Comparison of ENCODE assay signal across 1 cellular context in genomic region chr6:130826442-130827246, GRCh38.
TF ChIP-seq lines count a peak whose summit lies in the region.

No MANE protein-coding gene starts in this region.

TF ChIP-seq in HepG2, 621 proteins besides CTCF, POLR2A, EP300 and RAD21 (continued from another document and continues in another):
- no peak for TF ChIP-seq PRDM10 (CRISPR knock-in tag; IDR thresholded peaks at IDR 0.05; ENCODE audit: low read depth)
- no peak for TF ChIP-seq KLF13 (CRISPR knock-in tag; IDR thresholded peaks at IDR 0.05)
- no peak for TF ChIP-seq NR2F1 (CRISPR knock-in tag; IDR thresholded peaks at IDR 0.05)
- no peak for TF ChIP-seq ARID2 (CRISPR knock-in tag; IDR thresholded peaks at IDR 0.05; ENCODE audit: borderline replicate concordance)
- TF ChIP-seq HCFC1 (IDR thresholded peaks at IDR 0.05; ENCODE audit: low read depth, low read length): no peak
- no peak for TF ChIP-seq ZNF414 (CRISPR knock-in tag; IDR thresholded peaks at IDR 0.05)
- TF ChIP-seq KIAA2018 (CRISPR knock-in tag; IDR thresholded peaks at IDR 0.05; ENCODE audit: borderline replicate concordance): no peak
- peak; percentile 47; the same call in 1 of the 2 replicates for TF ChIP-seq NR2C2 (CRISPR knock-in tag; IDR thresholded peaks at IDR 0.05; ENCODE audit: borderline replicate concordance)
- TF ChIP-seq KAT7 (CRISPR knock-in tag; IDR thresholded peaks at IDR 0.05; ENCODE audit: borderline replicate concordance): 0 out of 2 replicates have a peak, but pooled peaks have one; percentile 16
- TF ChIP-seq HNRNPK (IDR thresholded peaks at IDR 0.05; ENCODE audit: low read depth, low read length, poor library complexity, severe bottlenecking): no peak
- no peak; the same call in 1 of the 2 replicates for TF ChIP-seq WIZ (CRISPR knock-in tag; IDR thresholded peaks at IDR 0.05)
- no peak for TF ChIP-seq SMC3 (IDR thresholded peaks at IDR 0.05; ENCODE audit: low read length)
- TF ChIP-seq ZNF232 (CRISPR knock-in tag; IDR thresholded peaks at IDR 0.05; ENCODE audit: borderline replicate concordance): no peak
- TF ChIP-seq THAP9 (CRISPR knock-in tag; IDR thresholded peaks at IDR 0.05; ENCODE audit: borderline replicate concordance): no peak
- TF ChIP-seq ZNF83 (CRISPR knock-in tag; IDR thresholded peaks at IDR 0.05; ENCODE audit: borderline replicate concordance): no peak
- TF ChIP-seq ZNF749 (CRISPR knock-in tag; IDR thresholded peaks at IDR 0.05; ENCODE audit: borderline replicate concordance): no peak
- TF ChIP-seq ELF1 (CRISPR knock-in tag; IDR thresholded peaks at IDR 0.05): no peak
- no peak for TF ChIP-seq ZSCAN20 (CRISPR knock-in tag; IDR thresholded peaks at IDR 0.05; ENCODE audit: borderline replicate concordance)
- TF ChIP-seq NKX3-1 (CRISPR knock-in tag; IDR thresholded peaks at IDR 0.05): no peak
- TF ChIP-seq AGO1 (IDR thresholded peaks at IDR 0.05; ENCODE audit: low read depth, low read length, poor library complexity, severe bottlenecking): no peak
- 0 out of 2 replicates have a peak, but pooled peaks have one; percentile 0 for TF ChIP-seq ZNF569 (CRISPR knock-in tag; IDR thresholded peaks at IDR 0.05; ENCODE audit: borderline replicate concordance)
- TF ChIP-seq PBX2 (CRISPR knock-in tag; IDR thresholded peaks at IDR 0.05): no peak
- no peak for TF ChIP-seq FOXM1 (CRISPR knock-in tag; IDR thresholded peaks at IDR 0.05)
- no peak; the same call in 1 of the 2 replicates for TF ChIP-seq ZNF446 (CRISPR knock-in tag; IDR thresholded peaks at IDR 0.05)
- TF ChIP-seq KLF16 (CRISPR knock-in tag; IDR thresholded peaks at IDR 0.05): 0 out of 4 replicates have a peak, but pooled peaks of 1 of the 2 experiments have one; percentile 16
- no peak for TF ChIP-seq ZNF563 (CRISPR knock-in tag; IDR thresholded peaks at IDR 0.05)
- TF ChIP-seq TRAFD1 (CRISPR knock-in tag; IDR thresholded peaks at IDR 0.05; ENCODE audit: borderline replicate concordance): no peak
- TF ChIP-seq THAP11 (CRISPR knock-in tag; IDR thresholded peaks at IDR 0.05): peak; percentile 43
- no peak for TF ChIP-seq ZBTB37 (CRISPR knock-in tag; IDR thresholded peaks at IDR 0.05)
- 0 out of 2 replicates have a peak, but pooled peaks have one; percentile 32 for TF ChIP-seq ZNF619 (CRISPR knock-in tag; IDR thresholded peaks at IDR 0.05)
- 0 out of 2 replicates have a peak, but pooled peaks have one; percentile 63 for TF ChIP-seq ZNF251 (CRISPR knock-in tag; IDR thresholded peaks at IDR 0.05)
